Comparison of ENCODE assay signal across 9 cellular contexts in the genomic region with DNA sequence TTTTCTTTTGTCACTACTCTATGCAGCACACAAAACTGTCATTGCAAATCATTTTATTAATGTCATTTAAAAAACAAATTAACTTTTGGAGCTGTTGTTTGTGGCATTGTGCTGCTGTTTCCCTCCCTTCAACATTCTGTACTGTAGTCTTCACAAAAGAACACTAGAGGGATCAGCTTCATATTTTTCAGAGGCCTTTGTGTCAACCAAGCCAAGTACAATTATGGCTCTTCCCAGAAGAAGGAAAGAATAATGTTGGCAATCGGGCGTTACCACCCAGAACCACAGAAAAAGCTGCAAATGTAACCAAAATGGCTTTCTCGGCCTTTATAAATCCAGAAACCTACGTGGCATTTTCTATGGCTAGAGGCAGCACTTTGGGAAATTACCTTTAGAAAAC.
DNase-seq lines count a peak whose midpoint lies in the region; ATAC-seq and TF ChIP-seq lines count a peak whose summit lies in the region.
"Had no signal": no experiment of that assay in that cellular context is flagged by ENCODE, and none has a peak within 500 bp of the region (broad histone marks: within the 10 kb centered on the region; RNA-seq: fewer than 3 reads in every experiment).

No MANE protein-coding gene starts in this region.

- H3K9me3 ChIP-seq in esophagus squamous epithelium = no peaks in the 10 kb centered on the region
- no peaks in the 10 kb centered on the region for H3K9me3 ChIP-seq in trophoblast cell (ENCODE audit: insufficient read depth, low read depth, low read length)

- no peaks in the 10 kb centered on the region for H3K4me1 Mint-ChIP-seq in activated CD4-positive, alpha-beta T cell treated with anti-CD3 and anti-CD28 coated beads, Interleukin-2, amount 10 ng/mL, durations not matched to agents 24 days and 14 days

- no peak overlapping the region for H4K91ac ChIP-seq in trophoblast cell (ENCODE audit: low read depth, low read length)

- peaks cover 16% of the 10 kb centered on the region for H3K27me3 Mint-ChIP-seq in activated CD4-positive, alpha-beta T cell treated with anti-CD3 and anti-CD28 coated beads, Interleukin-2, amount 10 ng/mL, durations not matched to agents 24 days and 14 days

- no peak overlapping the region for H3K9ac ChIP-seq in trophoblast cell (ENCODE audit: low read length)

- H3K36me3 Mint-ChIP-seq in activated CD4-positive, alpha-beta T cell treated with anti-CD3 and anti-CD28 coated beads, Interleukin-2, amount 10 ng/mL, durations not matched to agents 24 days and 14 days (ENCODE audit: low read depth) = no peaks in the 10 kb centered on the region

- H3K4me2 ChIP-seq in trophoblast cell (ENCODE audit: low read length) = no peak overlapping the region

- no peak overlapping the region for H3K27ac Mint-ChIP-seq in activated CD4-positive, alpha-beta T cell treated with anti-CD3 and anti-CD28 coated beads, Interleukin-2, amount 10 ng/mL, durations not matched to agents 24 days and 14 days

- peak overlapping the region; percentile 88 for H2BK12ac ChIP-seq in trophoblast cell (ENCODE audit: low read length)

- H3K36me3 ChIP-seq in esophagus squamous epithelium (no peaks in the 10 kb centered on the region), trophoblast cell (ENCODE audit: control insufficient read depth in 1 of 2, insufficient read depth in 2 of 2, low read length in 2 of 2) (no peaks in the 10 kb centered on the region)

- H3K27me3 ChIP-seq in esophagus squamous epithelium = no peaks in the 10 kb centered on the region
- no peaks in the 10 kb centered on the region for H3K27me3 ChIP-seq in trophoblast cell (ENCODE audit: insufficient read depth, low read length)

- peak overlapping the region in 3 of 4 donors; percentile 71 to 83 (median 83) for H3K27ac ChIP-seq in esophagus squamous epithelium
- H3K27ac ChIP-seq in trophoblast cell (ENCODE audit: low read depth, low read length) = no peak overlapping the region
- H3K27ac ChIP-seq in RWPE1 = no peak overlapping the region

- no peak overlapping the region for H2BK120ac ChIP-seq in trophoblast cell (ENCODE audit: insufficient read depth, low read length, poor library complexity)

- peak; percentile 5 for DNase-seq in DMS114 treated with DMSO at 0.1 percent for 48 hours (lab: John Stamatoyannopoulos, UW; ENCODE audit: unreplicated experiment)
- peak; percentile 46 for DNase-seq in NCI-H748 (lab: John Stamatoyannopoulos, UW; ENCODE audit: unreplicated experiment)
- no peak for DNase-seq in esophagus squamous epithelium (lab: John Stamatoyannopoulos, UW)
- DNase-seq in trophoblast cell = peak in 1 of 2 donors; percentile 44
- DNase-seq in posterior vena cava (ENCODE audit: low spot score) = no peak
- DNase-seq in RWPE1 (ENCODE audit: low spot score) = no peak
- no peak for DNase-seq in activated CD4-positive, alpha-beta T cell treated with anti-CD3 and anti-CD28 coated beads, Interleukin-2, amount 10 ng/mL, durations not matched to agents 24 days and 14 days
- DNase-seq: NCI-H510A treated with DMSO at 0.1 percent for 48 hours had no signal

- H3K4me3 ChIP-seq in esophagus squamous epithelium = peak overlapping the region in 1 of 4 donors; percentile 15
- H3K4me3 ChIP-seq in trophoblast cell (ENCODE audit: low read depth, low read length) = no peak overlapping the region

- H4K12ac ChIP-seq in trophoblast cell (ENCODE audit: low read depth, low read length) = no peak overlapping the region

- POLR2A ChIA-PET in RWPE1 (lab: Yijun Ruan, JAX; ENCODE audit: low non-redundant PET) = no interaction called here

- no peak for ATAC-seq in GM18519 (IDR thresholded peaks at IDR 0.05; ENCODE audit: low FRiP score, unreplicated experiment)

- peaks cover 12% of the 10 kb centered on the region for H3K79me1 ChIP-seq in trophoblast cell (ENCODE audit: low read length)

- H3K4ac ChIP-seq in trophoblast cell (ENCODE audit: low read depth, low read length) = no peak overlapping the region

- no peak overlapping the region for H2AK5ac ChIP-seq in trophoblast cell (ENCODE audit: low read length)

- H3K4me1 ChIP-seq in esophagus squamous epithelium (peaks cover 0 to 33% (median 16%) of the 10 kb centered on the region in 3 donors), trophoblast cell (ENCODE audit: control insufficient read depth in 1 of 2, insufficient read depth in 2 of 2, low read length in 2 of 2) (peaks cover 5 to 17% of the 10 kb centered on the region in 2 experiments)

- H3K18ac ChIP-seq in trophoblast cell (ENCODE audit: low read length) = no peak overlapping the region

- H3K23ac ChIP-seq in trophoblast cell (ENCODE audit: low read length) = no peak overlapping the region

- H4K8ac ChIP-seq in trophoblast cell (ENCODE audit: low read depth, low read length) = no peak overlapping the region

- no peak overlapping the region for H3K14ac ChIP-seq in trophoblast cell (ENCODE audit: low read length)

- TF ChIP-seq POLR2A in esophagus squamous epithelium (IDR thresholded peaks at IDR 0.05) = no peak

- WGBS in esophagus squamous epithelium, 2 donors = 35 to 47% methylated on average over 4 of the region's 4 CpGs
- WGBS in trophoblast cell (ENCODE audit: extremely low coverage, insufficient coverage, insufficient read length) = no CpG with 5 or more reads among the region's 4 CpGs

- no peaks in the 10 kb centered on the region for H3K9me3 Mint-ChIP-seq in activated CD4-positive, alpha-beta T cell treated with anti-CD3 and anti-CD28 coated beads, Interleukin-2, amount 10 ng/mL, durations not matched to agents 24 days and 14 days

- CTCF ChIA-PET in RWPE1 (lab: Yijun Ruan, JAX) = interaction anchor here (0.6 to 2.8 kb wide), 8 partner anchors 44 to 300 kb away, joined by 3 to 21 read pairs (median 3); partner anchors contain the start of gene COL1A2

- intact Hi-C loops in esophagus squamous epithelium (cut with DNase I) = loop anchor here (5.0 kb wide), 1 partner anchor 101 kb away; no protein-coding TSS in a partner anchor
- intact Hi-C loops in posterior vena cava (cut with DNase I) = loop anchor here (2.0 to 10.0 kb wide), 2 partner anchors 99 to 119 kb away; partner anchors contain the start of gene COL1A2 (in 1 of the 2)
- intact Hi-C loops in activated CD4-positive, alpha-beta T cell treated with anti-CD3 and anti-CD28 coated beads, Interleukin-2, amount 10 ng/mL, durations not matched to agents 24 days and 14 days (cut with micrococcal nuclease) = loop anchor here (5.0 kb wide), 1 partner anchor 96 kb away; the partner anchor contains the start of gene COL1A2

- H2BK5ac ChIP-seq in trophoblast cell (ENCODE audit: low read depth, low read length, poor library complexity) = no peak overlapping the region

- no peaks in the 10 kb centered on the region for H3K79me2 ChIP-seq in trophoblast cell (ENCODE audit: control insufficient read depth, insufficient read depth, low read length, poor library complexity)

- TF ChIP-seq CTCF in esophagus squamous epithelium (IDR thresholded peaks at IDR 0.05) (peak in 4 of 6 experiments; percentile 36 to 43 (median 39)), RWPE1 (conservative IDR thresholded peaks at IDR 0.05; ENCODE audit: low read depth) (no peak; the same call in 1 of the 2 replicates)

- H3K4me3 Mint-ChIP-seq in activated CD4-positive, alpha-beta T cell treated with anti-CD3 and anti-CD28 coated beads, Interleukin-2, amount 10 ng/mL, durations not matched to agents 24 days and 14 days = no peak overlapping the region

- no peak overlapping the region for H2AFZ ChIP-seq in trophoblast cell (ENCODE audit: insufficient read depth, low read length, poor library complexity)

Comparison
In these comparisons a context has a peak if more than half of its experiments do, and no peak if none do; other contexts are left out.
1. DNase-seq: peak in DMS114 treated with DMSO at 0.1 percent for 48 hours (single experiment) and NCI-H748 (single experiment); none in esophagus squamous epithelium (single experiment), posterior vena cava (single experiment), RWPE1 (single experiment) and activated CD4-positive, alpha-beta T cell treated with anti-CD3 and anti-CD28 coated beads, Interleukin-2, amount 10 ng/mL, durations not matched to agents 24 days and 14 days (single experiment).
2. H3K27ac ChIP-seq: peak in esophagus squamous epithelium (3 of 4); none in trophoblast cell (single experiment) and RWPE1 (single experiment).